ENCODE assay signal across 15 cellular contexts in the genomic region with DNA sequence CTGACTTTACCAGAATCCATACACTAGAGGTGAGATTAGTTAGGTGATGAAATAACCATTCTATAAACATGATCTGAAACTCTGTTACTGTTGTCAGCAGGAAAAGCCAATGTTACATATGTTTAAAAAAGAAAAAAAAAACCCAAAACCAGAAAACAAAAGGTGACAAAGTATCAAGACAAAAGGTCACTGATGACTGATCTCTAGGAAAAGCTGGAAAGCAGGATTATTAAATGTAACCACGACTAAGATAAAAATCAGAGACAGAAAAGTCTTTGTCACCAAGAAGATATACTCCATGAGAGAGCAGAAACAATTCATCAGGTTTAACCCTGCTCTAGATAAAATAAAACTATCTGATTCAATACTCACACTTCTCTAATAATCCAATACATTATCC. TPM values are rescaled to one million over a fixed set of nuclear protein-coding genes. Genes with fewer than 3 reads are reported as not detected.
A peak's percentile ranks its signal among the peaks of the same experiment; 100 is the strongest.
DNase-seq lines count a peak whose midpoint lies in the region; ATAC-seq, FAIRE-seq and TF ChIP-seq lines count a peak whose summit lies in the region.
"Had no signal": no experiment of that assay in that cellular context is flagged by ENCODE, and none has a peak within 500 bp of the region (broad histone marks: within the 10 kb centered on the region; RNA-seq: fewer than 3 reads in every experiment).

No MANE protein-coding gene starts in this region.

- peaks cover 68% of the 10 kb centered on the region for H3K4me1 Mint-ChIP-seq in activated T-cell treated with anti-CD3 and anti-CD28 coated beads, Interleukin-2, amount 50 U/mL, for 72 hours (ENCODE audit: low read depth)
- H3K4me1 Mint-ChIP-seq in T-cell (peaks cover 61 to 68% (median 68%) of the 10 kb centered on the region in 3 donors), glutamatergic neuron (ENCODE audit: low read depth, unreplicated experiment) (peaks cover 35% of the 10 kb centered on the region)

- H3K36me3 Mint-ChIP-seq in activated T-cell treated with anti-CD3 and anti-CD28 coated beads, Interleukin-2, amount 50 U/mL, for 72 hours (ENCODE audit: insufficient read depth in 2 of 2): peaks cover 21 to 56% of the 10 kb centered on the region in 2 donors
- H3K36me3 Mint-ChIP-seq in T-cell (peaks cover 44% of the 10 kb centered on the region), glutamatergic neuron (ENCODE audit: unreplicated experiment) (no peaks in the 10 kb centered on the region)

- dilution Hi-C loops in endothelial cell of umbilical vein (cut with MboI; ENCODE audit: extremely low pct_ligation_motif_present, low sequenced_read_pairs): no loop called here

- no peak for FAIRE-seq in endothelial cell of umbilical vein (lab: Jason Lieb, UNC)

- 74% methylated on average over 1 of the region's 1 CpG for WGBS in smooth muscle cell (ENCODE audit: low lambda C conversion rate)
- WGBS in heart left ventricle, 4 donors: 12 to 37% (median 16%) methylated on average over 1 of the region's 1 CpG

- POLR2A ChIA-PET in T-cell (lab: Charles Lee) (no interaction called here), endothelial cell of umbilical vein (lab: Charles Lee) (no interaction called here)

- TF ChIP-seq POLR2A in endothelial cell of umbilical vein (IDR thresholded peaks at IDR 0.05; ENCODE audit: low read depth, low read length): no peak
- no peak for TF ChIP-seq POLR2A in heart left ventricle (IDR thresholded peaks at IDR 0.05)

- H3K79me2 ChIP-seq in endothelial cell of umbilical vein (ENCODE audit: control insufficient read depth, insufficient read depth, low read length) (peaks cover 65% of the 10 kb centered on the region), smooth muscle cell (ENCODE audit: low read depth) (peaks cover 80% of the 10 kb centered on the region)

- intact Hi-C loops in endothelial cell of umbilical vein (cut with micrococcal nuclease) (no loop called here), heart left ventricle (cut with DNase I) (loop anchor here in 4 of 10 donors (5.0 kb wide), 2 partner anchors 35 to 40 kb away; no protein-coding TSS in a partner anchor)

- H3K9me3 Mint-ChIP-seq in activated T-cell treated with anti-CD3 and anti-CD28 coated beads, Interleukin-2, amount 50 U/mL, for 72 hours: no peaks in the 10 kb centered on the region
- H3K9me3 Mint-ChIP-seq in T-cell: no peaks in the 10 kb centered on the region
- peaks cover 11% of the 10 kb centered on the region for H3K9me3 Mint-ChIP-seq in glutamatergic neuron (ENCODE audit: unreplicated experiment)

- H3K27ac ChIP-seq in endothelial cell of umbilical vein (ENCODE audit: insufficient read depth, low read depth, low read length) (no peak overlapping the region), smooth muscle cell (ENCODE audit: low read depth) (peak overlapping the region; percentile 98), heart left ventricle (peak overlapping the region in 1 of 12 donors; percentile 2)

- ATAC-seq in activated T-cell treated with anti-CD3 and anti-CD28 coated beads, Interleukin-2, amount 50 U/mL, for 72 hours (replicated peaks in 1 of 2): no peak
- ATAC-seq in T-cell (replicated peaks in 1 of 4) (no peak), heart left ventricle (no peak)
- ATAC-seq: HCT116 had no signal

- H3K4me1 ChIP-seq in endothelial cell of umbilical vein (ENCODE audit: control insufficient read depth, extremely low read depth, insufficient read depth, low read length): peaks cover 36% of the 10 kb centered on the region
- H3K4me1 ChIP-seq in smooth muscle cell (ENCODE audit: low read depth): peaks cover 29% of the 10 kb centered on the region
- H3K4me1 ChIP-seq in heart left ventricle: peaks cover 7 to 56% (median 41%) of the 10 kb centered on the region in 12 donors

- H3K27me3 ChIP-seq in endothelial cell of umbilical vein (ENCODE audit: control insufficient read depth in 2 of 2, insufficient read depth in 2 of 2, low read length in 2 of 2) (no peaks in the 10 kb centered on the region), smooth muscle cell (ENCODE audit: low read depth) (no peaks in the 10 kb centered on the region), heart left ventricle (no peaks in the 10 kb centered on the region)
- H3K27me3 ChIP-seq: MG63, spleen had no signal

- H3K9me1 ChIP-seq in endothelial cell of umbilical vein (replicated peaks; ENCODE audit: control insufficient read depth, extremely low read depth, insufficient read depth, low read length): no peaks in the 10 kb centered on the region

- CTCF ChIA-PET in T-cell (lab: Charles Lee) (no interaction called here), endothelial cell of umbilical vein (lab: Charles Lee) (interaction anchor here (1.0 to 2.5 kb wide), 5 partner anchors 13 to 83 kb away, joined by 3 to 8 read pairs (median 5); no protein-coding TSS in a partner anchor)

- H3K9me3 ChIP-seq in endothelial cell of umbilical vein (replicated peaks; ENCODE audit: control insufficient read depth, insufficient read depth, low read length) (no peaks in the 10 kb centered on the region), smooth muscle cell (replicated peaks; ENCODE audit: low read depth) (no peaks in the 10 kb centered on the region), heart left ventricle (no peaks in the 10 kb centered on the region)
- H3K9me3 ChIP-seq: MG63, spleen had no signal

- H3K27ac Mint-ChIP-seq in activated T-cell treated with anti-CD3 and anti-CD28 coated beads, Interleukin-2, amount 50 U/mL, for 72 hours: peak overlapping the region; percentile 97
- H3K27ac Mint-ChIP-seq in T-cell: peak overlapping the region; percentile 58 to 70
- H3K27ac Mint-ChIP-seq in glutamatergic neuron (ENCODE audit: unreplicated experiment): no peak overlapping the region

- no peak overlapping the region for H3K9ac ChIP-seq in endothelial cell of umbilical vein (replicated peaks; ENCODE audit: extremely low read depth, insufficient read depth, low read length)
- H3K9ac ChIP-seq in smooth muscle cell (ENCODE audit: low read depth): peak overlapping the region; percentile 6

- peaks cover 57% of the 10 kb centered on the region for H3F3A ChIP-seq in smooth muscle cell (ENCODE audit: low read depth)

- H3K4me2 ChIP-seq in endothelial cell of umbilical vein (ENCODE audit: insufficient read depth, low read length) (peak overlapping the region; percentile 19), smooth muscle cell (peak overlapping the region; percentile 89)

- peaks cover 7% of the 10 kb centered on the region for H4K20me1 ChIP-seq in endothelial cell of umbilical vein (replicated peaks; ENCODE audit: control insufficient read depth, extremely low read depth, insufficient read depth, low read length)
- H4K20me1 ChIP-seq in smooth muscle cell (ENCODE audit: low read depth): peaks cover 90% of the 10 kb centered on the region

- peak overlapping the region in 1 of 2 donors; percentile 63 for H3K4me3 Mint-ChIP-seq in activated T-cell treated with anti-CD3 and anti-CD28 coated beads, Interleukin-2, amount 50 U/mL, for 72 hours
- peak overlapping the region in 2 of 3 donors; percentile 26 to 37 for H3K4me3 Mint-ChIP-seq in T-cell
- no peak overlapping the region for H3K4me3 Mint-ChIP-seq in glutamatergic neuron (ENCODE audit: unreplicated experiment)

- H3K36me3 ChIP-seq in endothelial cell of umbilical vein (ENCODE audit: control insufficient read depth in 2 of 2, extremely low read depth in 1 of 2, insufficient read depth in 2 of 2, low read length in 2 of 2) (peaks cover 27 to 34% of the 10 kb centered on the region in 2 experiments), smooth muscle cell (ENCODE audit: low read depth) (peaks cover 26% of the 10 kb centered on the region), heart left ventricle (peaks cover 0 to 84% (median 76%) of the 10 kb centered on the region in 9 donors)

- H3K27me3 Mint-ChIP-seq in activated T-cell treated with anti-CD3 and anti-CD28 coated beads, Interleukin-2, amount 50 U/mL, for 72 hours (ENCODE audit: low read depth): no peaks in the 10 kb centered on the region
- H3K27me3 Mint-ChIP-seq in T-cell (no peaks in the 10 kb centered on the region), glutamatergic neuron (ENCODE audit: unreplicated experiment) (peaks cover 14% of the 10 kb centered on the region)

- no peak for DNase-seq in activated T-cell treated with anti-CD3 and anti-CD28 coated beads, Interleukin-2, amount 50 U/mL, for 72 hours
- DNase-seq in activated T-cell treated with anti-CD3 and anti-CD28 coated beads, Interleukin-2, amount 50 U/mL, for 48 hours: no peak
- DNase-seq in T-cell (no peak), endothelial cell of umbilical vein (ENCODE audit: low read depth, low spot score) (no peak), smooth muscle cell (lab: John Stamatoyannopoulos, UW; ENCODE audit: unreplicated experiment) (no peak), glutamatergic neuron (no peak), SK-N-DZ (ENCODE audit: low spot score) (no peak), heart left ventricle (no peak)
- DNase-seq: cortex of kidney, DMS153, MG63, NCI-H2081 treated with DMSO at 0.1 percent for 48 hours, NCI-H82, spleen had no signal

- no TSS peak for BruUV-seq in endothelial cell of umbilical vein (replicated peaks; lab: Mats Ljungman, UMichigan)

- H3K4me3 ChIP-seq in endothelial cell of umbilical vein (replicated peaks in 1 of 3; ENCODE audit: insufficient read depth in 1 of 3, low read depth in 1 of 3, low read length in 3 of 3): no peak overlapping the region
- H3K4me3 ChIP-seq in smooth muscle cell: no peak overlapping the region
- H3K4me3 ChIP-seq in heart left ventricle: no peak overlapping the region
- H3K4me3 ChIP-seq: MG63, spleen had no signal

- H2AFZ ChIP-seq in endothelial cell of umbilical vein (ENCODE audit: low read depth, low read length): no peak overlapping the region
- H2AFZ ChIP-seq in smooth muscle cell (ENCODE audit: low read depth): no peak overlapping the region

- TF ChIP-seq CTCF in endothelial cell of umbilical vein (IDR thresholded peaks at IDR 0.05; ENCODE audit: extremely low read depth in 1 of 2, insufficient read depth in 1 of 2, low read depth in 1 of 2, low read length in 2 of 2): no peak
- TF ChIP-seq CTCF in smooth muscle cell (IDR thresholded peaks at IDR 0.05; ENCODE audit: borderline replicate concordance, insufficient read depth, poor library complexity, severe bottlenecking): no peak
- TF ChIP-seq CTCF in glutamatergic neuron (IDR thresholded peaks at IDR 0.05; ENCODE audit: partially characterized antibody, unreplicated experiment): no peak
- TF ChIP-seq CTCF in heart left ventricle (IDR thresholded peaks at IDR 0.05): no peak

RNA-seq across cellular contexts. Expression of gene SETD5, which starts 5.4 kb away (rescaled TPM):
- total RNA-seq in activated T-cell treated with anti-CD3 and anti-CD28 coated beads, Interleukin-2, amount 50 U/mL, for 72 hours: 100 to 1,000 TPM; 158 to 173 TPM
- total RNA-seq in T-cell (100 to 1,000 TPM; 119 to 131 (median 125) TPM), endothelial cell of umbilical vein (145 and 149 TPM in 2 replicates), smooth muscle cell (107 and 122 TPM in 2 replicates), glutamatergic neuron (ENCODE audit: unreplicated experiment) (337 TPM), heart left ventricle (10 to 100 TPM; 40.8 to 84.2 (median 53.9) TPM)
- polyA plus RNA-seq in endothelial cell of umbilical vein (48.2 and 64.5 TPM in 2 replicates), smooth muscle cell (133 and 134 TPM in 2 replicates), heart left ventricle (10 to 100 TPM; 28.2 to 28.7 TPM)
- polyA plus RNA-seq in endothelial cell of umbilical vein (2011; cell fraction: cytosol; rRNA removed): 42.1 and 44.2 TPM in 2 replicates
- 260 and 310 TPM in 2 replicates for polyA plus RNA-seq in endothelial cell of umbilical vein (2011; cell fraction: nucleus; rRNA removed)
- polyA plus RNA-seq in endothelial cell of umbilical vein (2012): 56.6 and 64.1 TPM in 2 replicates
- polyA minus RNA-seq in endothelial cell of umbilical vein: 135 and 172 TPM in 2 replicates
- 54.6 TPM for polyA minus RNA-seq in endothelial cell of umbilical vein (2011; cell fraction: cytosol; rRNA and poly(A)+ RNA removed)
- 250 and 314 TPM in 2 replicates for polyA minus RNA-seq in endothelial cell of umbilical vein (2011; cell fraction: nucleus; rRNA and poly(A)+ RNA removed)
- 96.9 and 104 TPM in 2 replicates for polyA plus RNA-seq in SK-N-DZ (2014; cell fraction: cytosol; rRNA removed)
- polyA plus RNA-seq in SK-N-DZ (2014; cell fraction: nucleus; rRNA removed): 176 and 232 TPM in 2 replicates

RNA-seq across cellular contexts. Expression of gene THUMPD3, which starts 29.2 kb away (rescaled TPM):
- total RNA-seq in activated T-cell treated with anti-CD3 and anti-CD28 coated beads, Interleukin-2, amount 50 U/mL, for 72 hours: 10 to 100 TPM; 56.0 to 65.5 TPM
- total RNA-seq in T-cell: 10 to 100 TPM; 33.3 to 44.4 (median 43.5) TPM
- 22.7 and 26.5 TPM in 2 replicates for total RNA-seq in endothelial cell of umbilical vein
- 10.0 and 10.5 TPM in 2 replicates for polyA plus RNA-seq in endothelial cell of umbilical vein
- polyA plus RNA-seq in endothelial cell of umbilical vein (2011; cell fraction: cytosol; rRNA removed): 15.7 and 17.8 TPM in 2 replicates
- 13.4 and 13.5 TPM in 2 replicates for polyA plus RNA-seq in endothelial cell of umbilical vein (2011; cell fraction: nucleus; rRNA removed)
- polyA plus RNA-seq in endothelial cell of umbilical vein (2012): 29.0 and 37.1 TPM in 2 replicates
- polyA minus RNA-seq in endothelial cell of umbilical vein: 19.3 and 33.5 TPM in 2 replicates
- 37.1 TPM for polyA minus RNA-seq in endothelial cell of umbilical vein (2011; cell fraction: cytosol; rRNA and poly(A)+ RNA removed)
- polyA minus RNA-seq in endothelial cell of umbilical vein (2011; cell fraction: nucleus; rRNA and poly(A)+ RNA removed): 13.6 and 15.8 TPM in 2 replicates
- 11.6 and 21.9 TPM in 2 replicates for total RNA-seq in smooth muscle cell
- polyA plus RNA-seq in smooth muscle cell: 19.5 and 23.2 TPM in 2 replicates
- 50.2 TPM for total RNA-seq in glutamatergic neuron (ENCODE audit: unreplicated experiment)
- 48.8 and 74.7 TPM in 2 replicates for polyA plus RNA-seq in SK-N-DZ (2014; cell fraction: cytosol; rRNA removed)
- 20.9 and 50.1 TPM in 2 replicates for polyA plus RNA-seq in SK-N-DZ (2014; cell fraction: nucleus; rRNA removed)
- total RNA-seq in heart left ventricle: 10 to 100 TPM; 25.3 to 65.5 (median 51.5) TPM
- polyA plus RNA-seq in heart left ventricle: 10 to 100 TPM; 47.0 to 63.0 TPM
